In the genomic region with DNA sequence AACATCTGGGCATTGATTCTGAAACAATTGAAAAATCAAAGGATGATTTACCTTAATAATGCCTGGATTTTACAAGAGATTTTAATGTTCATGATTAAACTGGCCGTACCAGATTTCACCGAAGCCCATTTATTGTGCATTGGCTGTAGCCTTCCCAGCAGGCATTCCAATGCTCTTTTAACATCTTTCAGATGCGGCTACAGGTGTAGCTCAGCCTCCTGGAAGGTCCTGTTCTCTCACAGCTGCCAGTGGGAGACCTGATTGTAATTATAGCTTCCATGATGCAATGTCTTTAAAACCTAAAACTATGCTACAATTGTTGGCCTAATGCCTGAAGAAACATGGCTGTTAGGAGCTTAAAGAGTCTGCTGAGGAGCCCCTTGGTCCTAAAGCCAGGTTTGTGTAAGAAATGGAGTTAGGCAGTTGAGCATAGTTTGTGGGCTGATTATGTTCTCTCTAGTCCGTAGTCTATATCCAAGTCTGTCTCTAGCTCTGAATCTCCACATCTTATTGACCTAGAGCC, we compare ENCODE assay signal across 21 cellular contexts.
A peak's percentile ranks its signal among the peaks of the same experiment; 100 is the strongest.
DNase-seq lines count a peak whose midpoint lies in the region; TF ChIP-seq lines count a peak whose summit lies in the region.
"Had no signal": no experiment of that assay in that cellular context is flagged by ENCODE, and none has a peak within 500 bp of the region (broad histone marks: within the 10 kb centered on the region; RNA-seq: fewer than 3 reads in every experiment).

No MANE protein-coding gene starts in this region.

- peak; percentile 29 for DNase-seq in EH (ENCODE audit: low read depth)
- DNase-seq in dedifferentiated amniotic fluid mesenchymal stem cell (ENCODE audit: extremely low spot score), result peak; percentile 33
- no peak for DNase-seq in medulla oblongata (ENCODE audit: extremely low spot score)
- DNase-seq in MG63, result no peak
- DNase-seq in C1 segment of cervical spinal cord (lab: John Stamatoyannopoulos, UW), result no peak
- DNase-seq: activated naive CD4-positive, alpha-beta T cell treated with anti-CD3 and anti-CD28 coated beads, Interleukin-2, amount 50 U/mL, for 16 hours; body of pancreas; Calu3; effector memory CD4-positive, alpha-beta T cell; H9; lower lobe of right lung; NCI-H1092 treated with DMSO at 0.1 percent for 48 hours; NCI-H2029; NCI-H446 treated with DMSO at 0.1 percent for 48 hours; SHP77 treated with DMSO at 0.1 percent for 48 hours; T1000 had no signal

- 0 out of 2 replicates have a peak, but pooled peaks cover 3% of the 10 kb centered on the region for H3K79me2 ChIP-seq in OCI-LY3 (ENCODE audit: low read length)

- H4K20me1 ChIP-seq in OCI-LY3 (ENCODE audit: insufficient read depth, low read length), result no peaks in the 10 kb centered on the region

- H3K9me3 ChIP-seq in OCI-LY3 (ENCODE audit: insufficient read depth, low read length) (peaks cover 12% of the 10 kb centered on the region; the same call in 1 of the 2 replicates), MG63 (peaks cover 10% of the 10 kb centered on the region)
- H3K9me3 ChIP-seq: prostate gland had no signal

- H3K4me2 ChIP-seq in OCI-LY3 (ENCODE audit: low read length), result peak overlapping the region; percentile 6; the same call in 1 of the 2 replicates

- H3K9ac ChIP-seq in OCI-LY3 (ENCODE audit: low read length), result no peak overlapping the region

- peak overlapping the region; percentile 16 to 44 (median 23) for H3K27ac Mint-ChIP-seq in nephron
- H3K27ac Mint-ChIP-seq: activated T-helper 1 cell treated with anti-CD3 and anti-CD28 coated beads, Interleukin-12 subunit alpha, Interleukin-12 subunit beta, Interleukin-2, Interleukin-4 antibody, amounts not matched to agents 30 ng/mL and 10 ng/mL and 1 ng/mL, durations not matched to agents 14 hours and 24 hours and 36 hours had no signal

- H3K4me3 Mint-ChIP-seq in nephron, result no peak overlapping the region
- H3K4me3 Mint-ChIP-seq: activated T-helper 1 cell treated with anti-CD3 and anti-CD28 coated beads, Interleukin-12 subunit alpha, Interleukin-12 subunit beta, Interleukin-2, Interleukin-4 antibody, amounts not matched to agents 30 ng/mL and 10 ng/mL and 1 ng/mL, durations not matched to agents 14 hours and 24 hours and 36 hours; H9 had no signal

- H3K27me3 ChIP-seq in OCI-LY3 (ENCODE audit: low read depth, low read length), result no peaks in the 10 kb centered on the region
- no peaks in the 10 kb centered on the region for H3K27me3 ChIP-seq in MG63
- H3K27me3 ChIP-seq: body of pancreas had no signal

- peaks cover 30% of the 10 kb centered on the region for H3K9me3 Mint-ChIP-seq in nephron

- H2AFZ ChIP-seq in OCI-LY3 (ENCODE audit: low read depth, low read length), result no peak overlapping the region

- peaks cover 20% of the 10 kb centered on the region for H3K4me1 Mint-ChIP-seq in nephron

- H3K36me3 Mint-ChIP-seq in nephron (ENCODE audit: low read depth), result peaks cover 40% of the 10 kb centered on the region

- no peak for TF ChIP-seq CTCF in OCI-LY3 (IDR thresholded peaks at IDR 0.05; ENCODE audit: low read depth, low read length)
- TF ChIP-seq CTCF in nephron (IDR thresholded peaks at IDR 0.05; ENCODE audit: unreplicated experiment in 3 of 3), result no peak

- H3K4me3 ChIP-seq in OCI-LY3 (ENCODE audit: low read length) (no peak overlapping the region), MG63 (no peak overlapping the region)
- H3K4me3 ChIP-seq: body of pancreas, lower lobe of right lung, prostate gland had no signal

- peaks cover 3% of the 10 kb centered on the region for H3K27me3 Mint-ChIP-seq in nephron (ENCODE audit: low read depth)

- H3K27ac ChIP-seq in OCI-LY3 (ENCODE audit: low read length), result no peak overlapping the region
- H3K27ac ChIP-seq: body of pancreas, C4-2B, lower lobe of right lung, prostate gland had no signal

- H3K36me3 ChIP-seq in OCI-LY3 (replicated peaks; ENCODE audit: low read depth, low read length) (no peaks in the 10 kb centered on the region), MG63 (no peaks in the 10 kb centered on the region)
- H3K36me3 ChIP-seq: lower lobe of right lung, prostate gland had no signal

- peaks cover 40% of the 10 kb centered on the region for H3K4me1 ChIP-seq in OCI-LY3 (ENCODE audit: low read length)
- H3K4me1 ChIP-seq: body of pancreas, lower lobe of right lung, prostate gland had no signal

Comparison
In these comparisons a context has a peak if more than half of its experiments do, and no peak if none do; other contexts are left out.
1. DNase-seq: peak in EH (single experiment) and dedifferentiated amniotic fluid mesenchymal stem cell (single experiment); none in medulla oblongata (single experiment), MG63 (single experiment) and C1 segment of cervical spinal cord (0 of 14).